ENCODE assay signal across 30 cellular contexts in the genomic region with DNA sequence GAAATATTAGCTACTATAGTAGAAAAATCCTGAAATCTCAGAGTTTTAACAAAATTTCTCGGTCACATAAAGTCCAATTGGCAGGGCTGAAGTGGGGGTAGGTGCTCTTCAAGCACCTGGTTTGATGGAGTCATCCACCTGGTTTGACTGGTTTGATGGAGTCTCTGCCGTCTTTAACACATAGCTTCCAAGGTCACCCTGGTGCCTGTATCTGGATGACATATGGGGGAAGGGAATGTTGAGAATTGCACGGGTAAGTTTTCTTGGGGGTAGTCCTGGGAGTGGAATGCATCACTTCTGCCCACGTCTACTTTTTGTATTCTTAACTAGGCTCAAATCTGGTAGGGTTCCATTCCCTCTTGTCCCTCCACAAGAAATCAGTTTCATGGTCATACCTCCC.
"Had no signal": no experiment of that assay in that cellular context is flagged by ENCODE, and none has a peak within 500 bp of the region (broad histone marks: within the 10 kb centered on the region; RNA-seq: fewer than 3 reads in every experiment).

No MANE protein-coding gene starts in this region.

- H3K9me3 ChIP-seq: Peyer's patch had no signal

- H3K36me3 ChIP-seq: brain microvascular endothelial cell, Peyer's patch had no signal

- DNase-seq: activated B cell treated with CpG ODN at 0.5 μM for 24 hours; activated CD4-positive, alpha-beta memory T cell treated with anti-CD3 and anti-CD28 coated beads for 36 hours; activated CD4-positive, alpha-beta T cell treated with anti-CD3 and anti-CD28 coated beads for 4 hours; activated CD4-positive, alpha-beta T cell treated with anti-CD3 and anti-CD28 coated beads, Interleukin-2, amount 50 U/mL, for 1 hour; activated CD4-positive, CD25-positive, alpha-beta regulatory T cell treated with anti-CD3 and anti-CD28 coated beads, Interleukin-2, amount 50 U/mL, for 72 hours; activated CD8-positive, alpha-beta memory T cell treated with anti-CD3 and anti-CD28 coated beads, Interleukin-2, amount 10 ng/mL, durations not matched to agents 7 days and 5 days; activated CD8-positive, alpha-beta memory T cell treated with anti-CD3 and anti-CD28 coated beads, Interleukin-2, amount 50 U/mL, for 48 hours; activated effector memory CD4-positive, alpha-beta T cell treated with Interleukin-2 at 50 U/mL for 16 hours; activated naive CD4-positive, alpha-beta T cell treated with anti-CD3 and anti-CD28 coated beads, Interleukin-2, amount 10 ng/mL, durations not matched to agents 7 days and 5 days; activated naive CD8-positive, alpha-beta T cell treated with anti-CD3 and anti-CD28 coated beads, Interleukin-2, amount 50 U/mL, for 24 hours; activated T-cell treated with anti-CD3 and anti-CD28 coated beads, Interleukin-2, amount 50 U/mL, for 48 hours; aorta; brain microvascular endothelial cell; central memory CD4-positive, alpha-beta T cell; NCI-H1105 treated with DMSO at 0.1 percent for 48 hours; NCI-H1436; NCI-H187 treated with DMSO at 0.1 percent for 48 hours; NCI-H345; NCI-H524 treated with DMSO at 0.1 percent for 48 hours; Peyer's patch; SIG-M5; SW 1271; T-helper 1 cell; T-helper 2 cell; T-helper 9 cell had no signal

- H3K4me3 ChIP-seq: K562, Peyer's patch had no signal

- H3K4me1 ChIP-seq: Peyer's patch had no signal

- H3K27ac ChIP-seq: brain microvascular endothelial cell, Peyer's patch, RWPE1, VCaP had no signal

- ATAC-seq: activated CD8-positive, alpha-beta memory T cell treated with anti-CD3 and anti-CD28 coated beads, Interleukin-2, amount 10 ng/mL, durations not matched to agents 7 days and 5 days; activated naive CD8-positive, alpha-beta T cell treated with anti-CD3 and anti-CD28 coated beads, Interleukin-2, amount 50 U/mL, for 24 hours; K562; Right ventricle myocardium inferior; SK-N-SH treated with all-trans-retinoic acid at 6 μM for 48 hours had no signal

- H3K27me3 ChIP-seq: brain microvascular endothelial cell, Peyer's patch had no signal
